In genomic region chr17:78284146-78284545, GRCh38 we compare ENCODE assay signal across 17 cellular contexts. TPM values are rescaled to one million over a fixed set of nuclear protein-coding genes. Genes with fewer than 3 reads are reported as not detected.
DNase-seq lines count a peak whose midpoint lies in the region; ATAC-seq and TF ChIP-seq lines count a peak whose summit lies in the region.
"Had no signal": no experiment of that assay in that cellular context is flagged by ENCODE, and none has a peak within 500 bp of the region (broad histone marks: within the 10 kb centered on the region; RNA-seq: fewer than 3 reads in every experiment).

No MANE protein-coding gene starts in this region.

- intact Hi-C loops in CD8-positive, alpha-beta T cell (cut with DNase I, micrococcal nuclease) = no loop called here

- no peak overlapping the region for H3K4me3 Mint-ChIP-seq in CD8-positive, alpha-beta T cell
- H3K4me3 Mint-ChIP-seq: T-cell had no signal

- H3K9me3 Mint-ChIP-seq in CD8-positive, alpha-beta T cell = no peaks in the 10 kb centered on the region
- H3K9me3 Mint-ChIP-seq: T-cell had no signal

- no peaks in the 10 kb centered on the region for H3K27me3 Mint-ChIP-seq in CD8-positive, alpha-beta T cell (ENCODE audit: low read depth)
- H3K27me3 Mint-ChIP-seq: T-cell had no signal

- H3K27ac Mint-ChIP-seq in CD8-positive, alpha-beta T cell = no peak overlapping the region
- H3K27ac Mint-ChIP-seq: T-cell had no signal

- H3K4me1 ChIP-seq in lung (ENCODE audit: control insufficient read depth in 2 of 2, insufficient read depth in 2 of 2, low read length in 2 of 2) = no peaks in the 10 kb centered on the region
- no peaks in the 10 kb centered on the region for H3K4me1 ChIP-seq in CD8-positive, alpha-beta T cell (ENCODE audit: insufficient read depth, low read length)
- H3K4me1 ChIP-seq: psoas muscle had no signal

- ATAC-seq in lung (ENCODE audit: insufficient read depth, low FRiP score) = peak; percentile 58
- ATAC-seq in GM21723 (IDR thresholded peaks at IDR 0.05; ENCODE audit: unreplicated experiment) = no peak
- no peak for ATAC-seq in CD8-positive, alpha-beta T cell
- no peak for ATAC-seq in GM19463 (IDR thresholded peaks at IDR 0.05; ENCODE audit: unreplicated experiment)
- ATAC-seq in HG03196 (IDR thresholded peaks at IDR 0.05; ENCODE audit: unreplicated experiment) = no peak
- ATAC-seq: T-cell had no signal

- POLR2A ChIA-PET in CD8-positive, alpha-beta T cell (lab: Charles Lee) = no interaction called here

- H3K27me3 ChIP-seq in lung (ENCODE audit: control insufficient read depth, insufficient read depth) = no peaks in the 10 kb centered on the region
- H3K27me3 ChIP-seq in CD8-positive, alpha-beta T cell (ENCODE audit: insufficient read depth, low read length) = no peaks in the 10 kb centered on the region

- peak; percentile 43 for DNase-seq in AG20443 (ENCODE audit: low spot score)
- DNase-seq in MV-4-11 (lab: John Stamatoyannopoulos, UW) = peak; percentile 97
- DNase-seq in brain pericyte (ENCODE audit: low read depth, low spot score) = peak; percentile 44
- no peak for DNase-seq in lung (ENCODE audit: low spot score)
- DNase-seq in CD8-positive, alpha-beta T cell = no peak
- DNase-seq: activated CD4-positive, alpha-beta T cell treated with anti-CD3 and anti-CD28 coated beads, Interleukin-2, amount 50 U/mL, for 1 hour; anterior cingulate cortex; NCI-H2107; psoas muscle; T-cell had no signal

- WGBS in lung, 2 donors = 36 to 63% methylated on average over 10 of the region's 10 CpGs

- H3K36me3 ChIP-seq in lung (ENCODE audit: control insufficient read depth in 2 of 2, insufficient read depth in 2 of 2, low read length in 2 of 2) = no peaks in the 10 kb centered on the region
- no peaks in the 10 kb centered on the region for H3K36me3 ChIP-seq in CD8-positive, alpha-beta T cell (ENCODE audit: insufficient read depth, low read length)

- H3K4me1 Mint-ChIP-seq in CD8-positive, alpha-beta T cell (ENCODE audit: low read depth) = peaks cover 4% of the 10 kb centered on the region

- no peaks in the 10 kb centered on the region for H3K36me3 Mint-ChIP-seq in CD8-positive, alpha-beta T cell
- H3K36me3 Mint-ChIP-seq: T-cell had no signal

- no peak overlapping the region for H3K4me3 ChIP-seq in lung
- no peak overlapping the region for H3K4me3 ChIP-seq in CD8-positive, alpha-beta T cell (ENCODE audit: low read depth, low read length)
- H3K4me3 ChIP-seq: psoas muscle had no signal

- H3K9me3 ChIP-seq in lung (ENCODE audit: control insufficient read depth in 2 of 2, insufficient read depth in 1 of 2, low read length in 1 of 2) = no peaks in the 10 kb centered on the region
- no peaks in the 10 kb centered on the region for H3K9me3 ChIP-seq in CD8-positive, alpha-beta T cell (ENCODE audit: low read length)
- H3K9me3 ChIP-seq: psoas muscle had no signal

- TF ChIP-seq CTCF in lung (IDR thresholded peaks at IDR 0.05; ENCODE audit: control extremely low read depth, extremely low read depth) = no peak
- no peak for TF ChIP-seq CTCF in CD8-positive, alpha-beta T cell (IDR thresholded peaks at IDR 0.05)

- CTCF ChIA-PET in CD8-positive, alpha-beta T cell (lab: Charles Lee) = no interaction called here

- H3K27ac ChIP-seq in lung (ENCODE audit: low read depth in 1 of 2, low read length in 1 of 2) = peak overlapping the region in 1 of 2 donors; percentile 17
- H3K27ac ChIP-seq in CD8-positive, alpha-beta T cell (ENCODE audit: low read depth, low read length) = no peak overlapping the region
- H3K27ac ChIP-seq: psoas muscle had no signal

RNA-seq across cellular contexts. Expression of gene TMEM235, which starts 52.7 kb away (rescaled TPM):
- under 1 TPM in 1 of 2 donors, not detected in 1; 0.97 TPM for total RNA-seq in lung
- under 1 TPM in 1 of 2 donors, not detected in 1; 0.08 TPM for polyA plus RNA-seq in lung
- total RNA-seq in CD8-positive, alpha-beta T cell = not detected
- total RNA-seq: glomerular endothelial cell, kidney epithelial cell, psoas muscle, T-cell, ureter had no signal
- polyA plus RNA-seq: BJ, psoas muscle had no signal

Comparison
In these comparisons a context has a peak if more than half of its experiments do, and no peak if none do; other contexts are left out.
1. DNase-seq: peak in AG20443 (single experiment), MV-4-11 (single experiment) and brain pericyte (single experiment); none in lung (single experiment) and CD8-positive, alpha-beta T cell (0 of 7).